In the genomic region with DNA sequence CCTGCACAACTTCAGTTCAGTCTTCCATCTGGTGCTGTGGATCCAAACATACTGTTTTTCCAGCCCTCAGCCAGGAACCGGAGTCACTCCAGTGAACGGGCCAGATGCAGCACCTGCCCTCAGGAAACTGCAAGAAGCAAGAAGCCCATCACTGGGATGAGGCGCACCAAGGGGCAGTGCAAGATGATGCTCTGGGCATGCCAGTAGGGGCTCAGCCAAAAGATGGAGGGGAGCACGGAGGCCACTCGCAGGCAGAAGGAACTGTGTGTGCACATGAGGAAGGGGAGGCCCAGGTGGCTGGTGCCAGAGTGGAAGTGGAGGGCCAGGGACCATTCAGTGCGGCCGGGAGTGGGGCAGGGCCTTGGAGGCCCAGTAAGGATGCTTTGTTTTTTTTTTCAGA, we compare ENCODE assay signal across 11 cellular contexts.
"Had no signal": no experiment of that assay in that cellular context is flagged by ENCODE, and none has a peak within 500 bp of the region (broad histone marks: within the 10 kb centered on the region; RNA-seq: fewer than 3 reads in every experiment).

No MANE protein-coding gene starts in this region.

- H3K4me1 ChIP-seq: left ventricle myocardium inferior, uterus had no signal

- H3K27ac Mint-ChIP-seq: activated CD8-positive, alpha-beta T cell treated with anti-CD3 and anti-CD28 coated beads for 36 hours; activated naive CD4-positive, alpha-beta T cell treated with anti-CD3 and anti-CD28 coated beads, Interleukin-2, amount 10 ng/mL, durations not matched to agents 7 days and 5 days; activated T-helper 1 cell treated with anti-CD3 and anti-CD28 coated beads, Interleukin-12 subunit alpha, Interleukin-12 subunit beta, Interleukin-2, Interleukin-4 antibody, amounts not matched to agents 30 ng/mL and 10 ng/mL and 1 ng/mL, durations not matched to agents 14 hours and 24 hours and 36 hours had no signal

- H3K4me3 Mint-ChIP-seq: activated CD8-positive, alpha-beta T cell treated with anti-CD3 and anti-CD28 coated beads for 36 hours; activated naive CD4-positive, alpha-beta T cell treated with anti-CD3 and anti-CD28 coated beads, Interleukin-2, amount 10 ng/mL, durations not matched to agents 7 days and 5 days; brain had no signal

- DNase-seq: left ventricle myocardium inferior had no signal

- H3K9me3 Mint-ChIP-seq: activated CD8-positive, alpha-beta T cell treated with anti-CD3 and anti-CD28 coated beads for 36 hours; activated naive CD4-positive, alpha-beta T cell treated with anti-CD3 and anti-CD28 coated beads, Interleukin-2, amount 10 ng/mL, durations not matched to agents 7 days and 5 days; activated T-helper 1 cell treated with anti-CD3 and anti-CD28 coated beads, Interleukin-12 subunit alpha, Interleukin-12 subunit beta, Interleukin-2, Interleukin-4 antibody, amounts not matched to agents 30 ng/mL and 10 ng/mL and 1 ng/mL, durations not matched to agents 14 hours and 24 hours and 36 hours had no signal

- H3K36me3 ChIP-seq: heart left ventricle, left ventricle myocardium inferior, tibial artery, uterus had no signal

- H3K27me3 Mint-ChIP-seq: activated CD8-positive, alpha-beta T cell treated with anti-CD3 and anti-CD28 coated beads for 36 hours; activated naive CD4-positive, alpha-beta T cell treated with anti-CD3 and anti-CD28 coated beads, Interleukin-2, amount 10 ng/mL, durations not matched to agents 7 days and 5 days had no signal

- H3K27me3 ChIP-seq: tibial artery, uterus had no signal

- H3K4me1 Mint-ChIP-seq: activated naive CD4-positive, alpha-beta T cell treated with anti-CD3 and anti-CD28 coated beads, Interleukin-2, amount 10 ng/mL, durations not matched to agents 7 days and 5 days had no signal

- H3K27ac ChIP-seq: dorsolateral prefrontal cortex, heart left ventricle, left ventricle myocardium inferior, VCaP had no signal

- H3K4me3 ChIP-seq: dorsolateral prefrontal cortex, heart left ventricle, left ventricle myocardium inferior, tibial artery, uterus had no signal

- H3K36me3 Mint-ChIP-seq: activated naive CD4-positive, alpha-beta T cell treated with anti-CD3 and anti-CD28 coated beads, Interleukin-2, amount 10 ng/mL, durations not matched to agents 7 days and 5 days; brain had no signal

- H3K9me3 ChIP-seq: heart left ventricle, left ventricle myocardium inferior, tibial artery, uterus had no signal

- FAIRE-seq: endometrium had no signal
